ENCODE assay signal across 23 cellular contexts in the genomic region with DNA sequence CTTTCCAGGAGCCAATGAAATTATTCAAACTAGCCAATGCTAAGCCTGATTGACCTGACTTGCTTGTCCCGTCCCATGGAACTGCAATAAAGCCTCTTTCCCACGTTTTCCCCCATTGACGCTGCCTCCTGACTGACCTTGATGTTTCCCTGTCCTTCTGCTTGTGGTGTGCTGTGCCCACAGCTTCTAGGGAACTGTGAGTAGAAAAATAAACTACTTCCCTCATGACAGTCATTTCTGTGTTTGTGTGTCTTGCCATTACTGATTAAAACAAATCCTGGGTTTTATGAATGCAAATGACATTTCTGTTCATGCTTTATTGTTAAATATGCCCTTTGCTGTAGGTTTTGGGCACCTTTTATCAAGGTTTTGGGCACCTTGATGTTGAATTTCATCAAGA.
"Had no signal": no experiment of that assay in that cellular context is flagged by ENCODE, and none has a peak within 500 bp of the region (broad histone marks: within the 10 kb centered on the region; RNA-seq: fewer than 3 reads in every experiment).

No MANE protein-coding gene starts in this region.

- DNase-seq: cortex of kidney; dorsolateral prefrontal cortex; effector CD4-positive, alpha-beta T cell; hypothalamus; immature natural killer cell; islet precursor cell; left ventricle myocardium superior; lower lobe of right lung; natural killer cell; occipital lobe; ovary; posterior cingulate gyrus; psoas muscle; right cardiac atrium; sigmoid colon; spleen; stimulated activated CD4-positive, alpha-beta T cell treated with anti-CD3 and anti-CD28 coated beads, Interleukin-15, amount 100 ng/mL, for 24 hours; stimulated activated CD4-positive, alpha-beta T cell treated with anti-CD3 and anti-CD28 coated beads, Interleukin-2, amount 100 ng/mL, for 48 hours; stimulated activated naive CD4-positive, alpha-beta T cell treated with Interleukin-2 at 50 U/mL for 16 hours; stomach; thyroid gland; trophoblast cell had no signal

- H3K4me1 Mint-ChIP-seq: immature natural killer cell, natural killer cell had no signal

- H3K9me3 ChIP-seq: ovary, psoas muscle, thyroid gland had no signal

- H3K27ac ChIP-seq: dorsolateral prefrontal cortex, lower lobe of right lung, ovary, psoas muscle, sigmoid colon, spleen, stomach, thyroid gland had no signal

- H3K27me3 ChIP-seq: ovary, sigmoid colon, spleen, stomach, thyroid gland had no signal

- H3K27ac Mint-ChIP-seq: immature natural killer cell, natural killer cell had no signal

- FAIRE-seq: frontal cortex had no signal

- H3K4me1 ChIP-seq: lower lobe of right lung, psoas muscle, sigmoid colon, spleen, stomach, thyroid gland had no signal

- H3K36me3 Mint-ChIP-seq: natural killer cell had no signal

- H3K4me3 ChIP-seq: dorsolateral prefrontal cortex, lower lobe of right lung, ovary, psoas muscle, sigmoid colon, spleen, stomach, thyroid gland had no signal

- H3K36me3 ChIP-seq: lower lobe of right lung, ovary, sigmoid colon, spleen, stomach, thyroid gland had no signal

- H3K4me3 Mint-ChIP-seq: immature natural killer cell, natural killer cell had no signal
